8 cellular contexts compared by ENCODE assay signal in the genomic region with DNA sequence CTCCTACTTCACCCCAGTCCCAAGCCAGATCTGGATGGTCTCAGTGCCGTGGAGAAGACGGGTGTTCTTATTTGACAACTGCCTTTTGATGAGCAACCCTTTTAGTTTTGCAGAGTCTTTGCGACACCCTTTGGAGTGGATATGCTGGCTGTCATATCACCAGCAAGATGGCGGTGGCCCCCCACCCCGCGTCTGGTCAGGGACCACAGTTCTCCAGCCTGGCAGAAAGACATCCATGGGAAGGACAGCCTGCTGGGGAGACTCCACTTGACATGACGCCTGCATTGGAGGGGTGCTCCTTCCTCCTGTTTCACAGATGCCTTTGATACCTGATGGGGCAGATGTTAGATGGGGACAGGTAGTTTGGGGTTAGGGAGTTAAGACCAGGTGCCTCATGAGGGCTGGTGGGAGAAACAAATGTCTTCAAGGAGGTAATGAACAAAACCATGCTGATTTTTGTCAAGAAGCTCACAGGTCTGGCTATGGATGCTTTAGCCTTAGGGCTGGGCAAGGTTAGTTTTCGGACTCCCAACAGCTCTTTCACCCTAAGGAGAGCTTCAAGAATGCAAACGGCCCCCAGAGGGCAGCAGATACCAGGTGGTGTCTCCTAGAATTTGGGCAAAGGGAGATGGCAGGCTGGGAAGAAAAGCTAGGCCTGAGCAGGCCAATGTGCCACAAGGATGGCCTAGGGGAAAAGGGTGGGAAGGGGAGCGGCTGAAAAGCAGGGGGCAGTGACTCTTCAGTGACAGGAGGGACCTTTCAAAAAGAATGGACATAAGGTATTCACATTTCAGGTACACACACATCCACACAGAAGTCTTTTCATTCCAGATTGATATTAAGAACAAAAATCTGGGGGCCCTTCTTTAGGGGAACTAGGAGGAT.
DNase-seq lines count a peak whose midpoint lies in the region; ATAC-seq and TF ChIP-seq lines count a peak whose summit lies in the region.

No MANE protein-coding gene starts in this region.

- no peaks in the 10 kb centered on the region for H3K9me3 ChIP-seq in PC-3 (ENCODE audit: low read length)

- H3K79me2 ChIP-seq in ACC112 (ENCODE audit: control insufficient read depth, insufficient read depth, low read length, unreplicated experiment), result no peaks in the 10 kb centered on the region
- no peaks in the 10 kb centered on the region for H3K79me2 ChIP-seq in PC-3 (ENCODE audit: low read length)

- no peak overlapping the region for H3K9ac ChIP-seq in PC-3 (ENCODE audit: low read length)

- POLR2A ChIA-PET in PC-3 (lab: Charles Lee; ENCODE audit: unreplicated experiment), result interaction anchor here (0.6 kb wide), 1 partner anchor 447 kb away, joined by 3 read pairs; no protein-coding TSS in a partner anchor

- ATAC-seq in PC-3, result peak; percentile 31
- no peak for ATAC-seq in HG03025 (IDR thresholded peaks at IDR 0.05; ENCODE audit: low FRiP score, unreplicated experiment)
- ATAC-seq in GM19397 (IDR thresholded peaks at IDR 0.05; ENCODE audit: unreplicated experiment), result no peak

- peaks cover 65% of the 10 kb centered on the region for H3K36me3 ChIP-seq in ACC112 (ENCODE audit: insufficient read depth, low read length)
- peaks cover 67% of the 10 kb centered on the region for H3K36me3 ChIP-seq in PC-3 (ENCODE audit: low read depth, low read length)

- no peaks in the 10 kb centered on the region for H4K20me1 ChIP-seq in PC-3 (ENCODE audit: low read length)

- CTCF ChIA-PET in PC-3 (lab: Charles Lee), result interaction anchor here (0.5 to 1.3 kb wide), 9 partner anchors 17 to 388 kb away, joined by 3 to 6 read pairs (median 4); no protein-coding TSS in a partner anchor

- H3K27me3 ChIP-seq in ACC112 (ENCODE audit: insufficient read depth, low read length), result no peaks in the 10 kb centered on the region
- H3K27me3 ChIP-seq in PC-3 (ENCODE audit: low read length), result no peaks in the 10 kb centered on the region

- H3F3A ChIP-seq in PC-3 (ENCODE audit: low read length, unreplicated experiment), result no peaks in the 10 kb centered on the region

- intact Hi-C loops in PC-3 (cut with micrococcal nuclease), result loop anchor here (1.0 kb wide), 1 partner anchor 384 kb away; no protein-coding TSS in a partner anchor

- H3K4me1 ChIP-seq in ACC112 (ENCODE audit: control insufficient read depth, insufficient read depth, low read length, unreplicated experiment) (peaks cover 22% of the 10 kb centered on the region), PC-3 (ENCODE audit: insufficient read depth, low read length) (peaks cover 12% of the 10 kb centered on the region)

- DNase-seq in GM12865 (ENCODE audit: low read depth) (peak; percentile 31), PC-3 (peak; percentile 60), amniotic epithelial cell (ENCODE audit: low read depth) (peak; percentile 15), inferior parietal cortex (ENCODE audit: extremely low spot score) (peak; percentile 71)
- DNase-seq in stimulated activated CD8-positive, alpha-beta memory T cell treated with anti-CD3 and anti-CD28 coated beads, Interleukin-4, amount 100 ng/mL, for 48 hours, result peak; percentile 71

- peak; percentile 35 for TF ChIP-seq CTCF in GM12865 (IDR thresholded peaks at IDR 0.05; ENCODE audit: insufficient read depth, low read depth, low read length, missing control alignments)
- TF ChIP-seq CTCF in PC-3 (conservative IDR thresholded peaks at IDR 0.05; ENCODE audit: low read depth, low read length), result peak; percentile 73

- H3K4me3 ChIP-seq in ACC112 (ENCODE audit: low read depth, low read length) (no peak overlapping the region), GM12865 (ENCODE audit: low read depth, low read length) (no peak overlapping the region), PC-3 (ENCODE audit: low read length) (no peak overlapping the region)

- peak overlapping the region; percentile 71 for H3K27ac ChIP-seq in ACC112 (ENCODE audit: low read depth, low read length)
- peak overlapping the region; percentile 30; the same call in 1 of the 2 replicates for H3K27ac ChIP-seq in PC-3 (ENCODE audit: low read length)

- BruUV-seq in PC-3 (replicated peaks; lab: Mats Ljungman, UMichigan), result no TSS peak

- no peaks in the 10 kb centered on the region for H3K9me2 ChIP-seq in PC-3 (replicated peaks; ENCODE audit: low read length)

- H3K4me2 ChIP-seq in PC-3 (ENCODE audit: low read length), result no peak overlapping the region

- H2AFZ ChIP-seq in ACC112 (ENCODE audit: low read length, unreplicated experiment) (no peak overlapping the region), PC-3 (ENCODE audit: low read length) (no peak overlapping the region)

Comparison
In these comparisons a context has a peak if more than half of its experiments do, and no peak if none do; other contexts are left out.
1. DNase-seq: peak in every context shown above with its lines; median percentile 71 in inferior parietal cortex; 71 in stimulated activated CD8-positive, alpha-beta memory T cell treated with anti-CD3 and anti-CD28 coated beads, Interleukin-4, amount 100 ng/mL, for 48 hours; 60 in PC-3; 31 in GM12865; 15 in amniotic epithelial cell.